ENCODE assay signal across 8 cellular contexts in genomic region chr10:69439350-69439739, GRCh38. TPM values are rescaled to one million over a fixed set of nuclear protein-coding genes. Genes with fewer than 3 reads are reported as not detected.
DNase-seq lines count a peak whose midpoint lies in the region; ATAC-seq and TF ChIP-seq lines count a peak whose summit lies in the region.

No MANE protein-coding gene starts in this region.

- H3K4me2 ChIP-seq in Karpas-422 (ENCODE audit: low read depth, low read length, poor library complexity, severe bottlenecking), result no peak overlapping the region

- H3K9me3 ChIP-seq in MG63, result peaks cover 3% of the 10 kb centered on the region; the same call in 1 of the 2 replicates
- no peaks in the 10 kb centered on the region for H3K9me3 ChIP-seq in colonic mucosa
- no peaks in the 10 kb centered on the region for H3K9me3 ChIP-seq in mucosa of stomach (ENCODE audit: control insufficient read depth, low read length)
- H3K9me3 ChIP-seq in Karpas-422 (ENCODE audit: low read length), result no peaks in the 10 kb centered on the region

- intact Hi-C loops in colonic mucosa (cut with DNase I), result no loop called here
- intact Hi-C loops in activated CD4-positive, alpha-beta T cell treated with anti-CD3 and anti-CD28 coated beads for 36 hours (cut with DNase I, micrococcal nuclease), result no loop called here

- H3K9me3 Mint-ChIP-seq in activated CD4-positive, alpha-beta T cell treated with anti-CD3 and anti-CD28 coated beads for 36 hours (ENCODE audit: low read depth), result no peaks in the 10 kb centered on the region

- peaks cover 7% of the 10 kb centered on the region for H3K4me1 ChIP-seq in colonic mucosa
- H3K4me1 ChIP-seq in mucosa of stomach (ENCODE audit: control insufficient read depth, insufficient read depth, low read length), result peaks cover 36% of the 10 kb centered on the region
- H3K4me1 ChIP-seq in Karpas-422 (ENCODE audit: low read length), result peaks cover 28% of the 10 kb centered on the region

- H3K27me3 Mint-ChIP-seq in activated CD4-positive, alpha-beta T cell treated with anti-CD3 and anti-CD28 coated beads for 36 hours, result peaks cover 5% of the 10 kb centered on the region

- H3K4me3 Mint-ChIP-seq in activated CD4-positive, alpha-beta T cell treated with anti-CD3 and anti-CD28 coated beads for 36 hours, result no peak overlapping the region

- TF ChIP-seq CTCF in C4-2B (conservative IDR thresholded peaks at IDR 0.05) (no peak), colonic mucosa (IDR thresholded peaks at IDR 0.05) (no peak)

- H3K4me3 ChIP-seq in MG63 (no peak overlapping the region), colonic mucosa (no peak overlapping the region), mucosa of stomach (ENCODE audit: low read length) (no peak overlapping the region), Karpas-422 (ENCODE audit: low read length) (no peak overlapping the region)

- H4K20me1 ChIP-seq in Karpas-422 (ENCODE audit: insufficient read depth, low read depth, low read length), result no peaks in the 10 kb centered on the region

- H3K9me2 ChIP-seq in Karpas-422 (replicated peaks; ENCODE audit: insufficient read depth, low read length), result no peaks in the 10 kb centered on the region

- H3K9ac ChIP-seq in colonic mucosa (ENCODE audit: low read depth in 2 of 2, low read length in 2 of 2) (peak overlapping the region in 1 of 2 donors; percentile 71), mucosa of stomach (ENCODE audit: low read length) (peak overlapping the region; percentile 69), Karpas-422 (ENCODE audit: low read length) (no peak overlapping the region)

- H3K27ac Mint-ChIP-seq in activated CD4-positive, alpha-beta T cell treated with anti-CD3 and anti-CD28 coated beads for 36 hours, result no peak overlapping the region

- POLR2A ChIA-PET in activated CD4-positive, alpha-beta T cell treated with anti-CD3 and anti-CD28 coated beads for 36 hours (lab: Charles Lee), result no interaction called here

- ATAC-seq in activated CD4-positive, alpha-beta T cell treated with anti-CD3 and anti-CD28 coated beads for 36 hours, result no peak

- DNase-seq in MG63 (peak; percentile 98), colonic mucosa (peak; percentile 80), Karpas-422 (no peak)
- no peak for DNase-seq in stimulated activated CD8-positive, alpha-beta memory T cell treated with anti-CD3 and anti-CD28 coated beads, Interleukin-4, amount 100 ng/mL, for 48 hours
- DNase-seq in activated CD4-positive, alpha-beta T cell treated with anti-CD3 and anti-CD28 coated beads for 36 hours, result no peak
- no peak for DNase-seq in effector CD8-positive, alpha-beta T cell (lab: John Stamatoyannopoulos, UW)

- no peaks in the 10 kb centered on the region for H3K79me2 ChIP-seq in Karpas-422 (ENCODE audit: low read length)

- H2AFZ ChIP-seq in Karpas-422 (ENCODE audit: low read length), result no peak overlapping the region

- no peaks in the 10 kb centered on the region for H3K36me3 Mint-ChIP-seq in activated CD4-positive, alpha-beta T cell treated with anti-CD3 and anti-CD28 coated beads for 36 hours (ENCODE audit: low read depth)

- H3K27me3 ChIP-seq in MG63 (no peaks in the 10 kb centered on the region), colonic mucosa (no peaks in the 10 kb centered on the region), mucosa of stomach (ENCODE audit: control insufficient read depth, insufficient read depth, low read length) (no peaks in the 10 kb centered on the region), Karpas-422 (ENCODE audit: low read length) (no peaks in the 10 kb centered on the region)

- H3K36me3 ChIP-seq in MG63, result no peaks in the 10 kb centered on the region
- no peaks in the 10 kb centered on the region for H3K36me3 ChIP-seq in colonic mucosa
- no peaks in the 10 kb centered on the region for H3K36me3 ChIP-seq in mucosa of stomach (ENCODE audit: control insufficient read depth, insufficient read depth, low read length)
- H3K36me3 ChIP-seq in Karpas-422 (ENCODE audit: insufficient read depth, low read length), result no peaks in the 10 kb centered on the region

- CTCF ChIA-PET in activated CD4-positive, alpha-beta T cell treated with anti-CD3 and anti-CD28 coated beads for 36 hours (lab: Charles Lee), result no interaction called here

- H3K27ac ChIP-seq in C4-2B (peak overlapping the region; percentile 76), colonic mucosa (peak overlapping the region; percentile 89), Karpas-422 (ENCODE audit: low read length) (no peak overlapping the region)

- no peaks in the 10 kb centered on the region for H3K4me1 Mint-ChIP-seq in activated CD4-positive, alpha-beta T cell treated with anti-CD3 and anti-CD28 coated beads for 36 hours

RNA-seq across cellular contexts. Expression of gene TSPAN15, which starts 11.9 kb away (rescaled TPM):
- total RNA-seq in MG63 (2014; rRNA removed; shearing (Covaris generic); ENCODE audit: low replicate concordance), result 7.5 TPM in 2 replicates
- total RNA-seq in colonic mucosa, result 100 to 1,000 TPM; 129 TPM
- total RNA-seq in Karpas-422 (2014; rRNA removed; shearing (Covaris generic); ENCODE audit: low replicate concordance), result 0.97 and 1.6 TPM in 2 replicates
- total RNA-seq in activated CD4-positive, alpha-beta T cell treated with anti-CD3 and anti-CD28 coated beads for 36 hours, result under 1 TPM; 0.85 to 0.91 TPM

RNA-seq across cellular contexts. Expression of gene TACR2, which starts 22.6 kb away (rescaled TPM):
- total RNA-seq in MG63 (2014; rRNA removed; shearing (Covaris generic); ENCODE audit: low replicate concordance), result not detected in 2 replicates
- total RNA-seq in colonic mucosa, result 10 to 100 TPM in 1 of 2 donors, under 1 TPM in 1; 0.22 to 18.8 TPM
- total RNA-seq in Karpas-422 (2014; rRNA removed; shearing (Covaris generic); ENCODE audit: low replicate concordance), result 1.9 TPM in 1 of 2 replicates, not detected in the other
- total RNA-seq in activated CD4-positive, alpha-beta T cell treated with anti-CD3 and anti-CD28 coated beads for 36 hours, result not detected

Comparison
In these comparisons a context has a peak if more than half of its experiments do, and no peak if none do; other contexts are left out.
1. DNase-seq: peak in MG63 (single experiment) and colonic mucosa (single experiment); none in stimulated activated CD8-positive, alpha-beta memory T cell treated with anti-CD3 and anti-CD28 coated beads, Interleukin-4, amount 100 ng/mL, for 48 hours (single experiment), Karpas-422 (single experiment), activated CD4-positive, alpha-beta T cell treated with anti-CD3 and anti-CD28 coated beads for 36 hours (single experiment) and effector CD8-positive, alpha-beta T cell (single experiment).
2. RNA of gene TSPAN15, which starts 11.9 kb away (total RNA-seq): 129 TPM in colonic mucosa; 7.5 TPM in MG63, 0.97 to 1.6 TPM in Karpas-422 and 0.85 to 0.91 TPM in activated CD4-positive, alpha-beta T cell treated with anti-CD3 and anti-CD28 coated beads for 36 hours; every median in the first group is over 10 times any median in the second.